In genomic region chr5:127571314-127571713, GRCh38 we compare ENCODE assay signal across 12 cellular contexts. TPM values are rescaled to one million over a fixed set of nuclear protein-coding genes. Genes with fewer than 3 reads are reported as not detected.
DNase-seq lines count a peak whose midpoint lies in the region; ATAC-seq and TF ChIP-seq lines count a peak whose summit lies in the region.
"Had no signal": no experiment of that assay in that cellular context is flagged by ENCODE, and none has a peak within 500 bp of the region (broad histone marks: within the 10 kb centered on the region; RNA-seq: fewer than 3 reads in every experiment).

No MANE protein-coding gene starts in this region.

- H3K4me3 Mint-ChIP-seq in endodermal cell: no peak overlapping the region
- H3K4me3 Mint-ChIP-seq: HFFc6 had no signal

- H3K9me3 Mint-ChIP-seq in endodermal cell: peaks cover 14% of the 10 kb centered on the region

- no peak overlapping the region for H3K9ac ChIP-seq in endodermal cell (ENCODE audit: extremely low read depth, low read length, poor library complexity, severe bottlenecking)

- H3K27ac ChIP-seq in endodermal cell (ENCODE audit: low read depth, low read length) (no peak overlapping the region), spleen (no peak overlapping the region)
- H3K27ac ChIP-seq: right atrium auricular region, uterus had no signal

- TF ChIP-seq POLR2A in GM18505 (IDR thresholded peaks at IDR 0.05; ENCODE audit: borderline replicate concordance, extremely low read depth, insufficient read depth, insufficient read length) (no peak), spleen (IDR thresholded peaks at IDR 0.05) (no peak)

- peaks cover 13% of the 10 kb centered on the region for H3K4me1 Mint-ChIP-seq in endodermal cell

- DNase-seq in inferior parietal cortex (ENCODE audit: extremely low spot score) (no peak), endodermal cell (no peak), kidney glomerular epithelial cell (lab: John Stamatoyannopoulos, UW) (no peak), spleen (no peak)
- DNase-seq: HFFc6, hypothalamus, uterus had no signal

- intact Hi-C loops in spleen (cut with DNase I; ENCODE audit: low total_unique reads): no loop called here

- H3K27ac Mint-ChIP-seq in endodermal cell: no peak overlapping the region
- H3K27ac Mint-ChIP-seq: HFFc6 had no signal

- H3K4me1 ChIP-seq in endodermal cell (ENCODE audit: control insufficient read depth, insufficient read depth, low read length): peaks cover 9% of the 10 kb centered on the region
- H3K4me1 ChIP-seq in spleen: peaks cover 0 to 12% (median 0%) of the 10 kb centered on the region in 6 donors
- H3K4me1 ChIP-seq: right atrium auricular region, uterus had no signal

- peaks cover 4% of the 10 kb centered on the region for H3K36me3 Mint-ChIP-seq in endodermal cell (ENCODE audit: low read depth)

- WGBS in endodermal cell (ENCODE audit: insufficient coverage in 1 of 2, insufficient read length in 1 of 2), 2 experiments: 94 to 100% methylated on average over 1 to 2 of the region's 2 CpGs
- WGBS in spleen, 5 donors: 46 to 58% (median 52%) methylated on average over 2 of the region's 2 CpGs

- H3K4me3 ChIP-seq in endodermal cell (ENCODE audit: low read length): no peak overlapping the region
- H3K4me3 ChIP-seq in spleen: no peak overlapping the region
- H3K4me3 ChIP-seq: right atrium auricular region, uterus had no signal

- ATAC-seq in GM18505 (IDR thresholded peaks at IDR 0.05; ENCODE audit: unreplicated experiment) (peak; percentile 67), GM19463 (IDR thresholded peaks at IDR 0.05; ENCODE audit: unreplicated experiment) (peak; percentile 46), HG02884 (IDR thresholded peaks at IDR 0.05; ENCODE audit: unreplicated experiment) (peak; percentile 65), HG03521 (IDR thresholded peaks at IDR 0.05; ENCODE audit: unreplicated experiment) (peak; percentile 74)

- peaks cover 26% of the 10 kb centered on the region for H3K27me3 Mint-ChIP-seq in endodermal cell (ENCODE audit: insufficient read depth)

- H3K36me3 ChIP-seq in endodermal cell (ENCODE audit: control insufficient read depth, insufficient read depth, low read length) (no peaks in the 10 kb centered on the region), spleen (no peaks in the 10 kb centered on the region)
- H3K36me3 ChIP-seq: right atrium auricular region, uterus had no signal

- H3K9me3 ChIP-seq in endodermal cell (ENCODE audit: control insufficient read depth, low read length): peaks cover 27% of the 10 kb centered on the region
- peaks cover 0 to 27% (median 21%) of the 10 kb centered on the region in 8 donors for H3K9me3 ChIP-seq in spleen
- H3K9me3 ChIP-seq: uterus had no signal

- TF ChIP-seq CTCF in endodermal cell (conservative IDR thresholded peaks at IDR 0.05) (no peak), spleen (IDR thresholded peaks at IDR 0.05 in 8 of 11, conservative IDR thresholded peaks at IDR 0.05 in 3 of 11) (no peak)

- H3K27me3 ChIP-seq in endodermal cell (ENCODE audit: control insufficient read depth, insufficient read depth, low read length, poor library complexity, severe bottlenecking): no peaks in the 10 kb centered on the region
- peaks cover 0 to 17% (median 0%) of the 10 kb centered on the region in 7 donors for H3K27me3 ChIP-seq in spleen (replicated peaks in 1 of 7)
- H3K27me3 ChIP-seq: right atrium auricular region, uterus had no signal

RNA-seq across cellular contexts. Expression of gene PRRC1, which starts 53.9 kb away (rescaled TPM):
- total RNA-seq in endodermal cell (10 to 100 TPM; 61.7 to 90.3 TPM), spleen (10 to 100 TPM; 35.4 to 45.9 (median 40.3) TPM)
- polyA plus RNA-seq in endodermal cell (2013, experiment 1 of 2): 45.5 TPM
- polyA plus RNA-seq in endodermal cell (2013, experiment 2 of 2): 46.4 TPM
- polyA plus RNA-seq in spleen: 10 to 100 TPM; 11.9 to 16.4 (median 16.1) TPM
